Comparison of ENCODE assay signal across 8 cellular contexts in genomic region chr19:17328517-17329060, GRCh38. TPM values are rescaled to one million over a fixed set of nuclear protein-coding genes. Genes with fewer than 3 reads are reported as not detected.
DNase-seq lines count a peak whose midpoint lies in the region; ATAC-seq and TF ChIP-seq lines count a peak whose summit lies in the region.

No MANE protein-coding gene starts in this region.

- peaks cover 24% of the 10 kb centered on the region for H3K36me3 Mint-ChIP-seq in GM23338 (ENCODE audit: low read depth)

- H4K20me1 ChIP-seq in GM23338 (replicated peaks; ENCODE audit: insufficient read depth), result no peaks in the 10 kb centered on the region

- ATAC-seq in GM23338 (peak; percentile 10), psoas muscle (no peak), omental fat pad (ENCODE audit: low FRiP score) (no peak)

- WGBS in psoas muscle, 3 donors, result 65 to 67% (median 66%) methylated on average over 26 to 57 of the region's 57 CpGs

- peaks cover 16% of the 10 kb centered on the region for H3K27me3 Mint-ChIP-seq in GM23338 (ENCODE audit: insufficient read depth, low read depth, poor library complexity)

- H3K27ac ChIP-seq in GM23338 (ENCODE audit: low read depth), result peak overlapping the region; percentile 89
- H3K27ac ChIP-seq in epithelial cell of prostate, result peak overlapping the region; percentile 52
- H3K27ac ChIP-seq in psoas muscle, result no peak overlapping the region

- peaks cover 16% of the 10 kb centered on the region for H3K4me1 ChIP-seq in GM23338 (ENCODE audit: insufficient read depth)
- peaks cover under 1% of the 10 kb centered on the region for H3K4me1 ChIP-seq in psoas muscle

- H3K36me3 ChIP-seq in GM23338 (ENCODE audit: insufficient read depth) (no peaks in the 10 kb centered on the region), psoas muscle (ENCODE audit: insufficient read depth in 1 of 2, low read depth in 1 of 2) (peaks cover 0 to 50% of the 10 kb centered on the region in 2 donors)

- peak overlapping the region; percentile 93 for H3K4me2 ChIP-seq in GM23338

- POLR2A ChIA-PET in GM10248 (lab: Yijun Ruan, JAX), result interaction anchor here (0.6 kb wide), 3 partner anchors 614 to 1865 kb away, joined by 4 to 6 read pairs (median 5); no protein-coding TSS in a partner anchor

- DNase-seq in GM23338 (ENCODE audit: low spot score) (peak; percentile 56), T-helper 9 cell (peak; percentile 45), epithelial cell of prostate (ENCODE audit: low read depth, low spot score) (no peak), psoas muscle (no peak), retina (no peak), GM10248 (ENCODE audit: extremely low spot score) (no peak), mucosa of gallbladder (ENCODE audit: low spot score) (no peak), omental fat pad (ENCODE audit: low spot score) (no peak)

- CTCF ChIA-PET in GM10248 (lab: Yijun Ruan, JAX), result interaction anchor here (1.1 kb wide), 1 partner anchor 57 kb away, joined by 3 read pairs; no protein-coding TSS in a partner anchor

- peaks cover 20% of the 10 kb centered on the region for H3K4me1 Mint-ChIP-seq in GM23338

- no peak for TF ChIP-seq CTCF in GM23338 (conservative IDR thresholded peaks at IDR 0.05; ENCODE audit: low read depth in 2 of 2)
- no peak for TF ChIP-seq CTCF in psoas muscle (IDR thresholded peaks at IDR 0.05)
- no peak for TF ChIP-seq CTCF in GM10248 (IDR thresholded peaks at IDR 0.05; ENCODE audit: control extremely low read depth, extremely low read depth, low read depth, missing control alignments)
- no peak for TF ChIP-seq CTCF in omental fat pad (IDR thresholded peaks at IDR 0.05)

- H3K27me3 ChIP-seq in GM23338 (ENCODE audit: insufficient read depth), result peaks cover 9% of the 10 kb centered on the region; the same call in 1 of the 2 replicates
- no peaks in the 10 kb centered on the region for H3K27me3 ChIP-seq in psoas muscle (ENCODE audit: insufficient read depth in 3 of 3, low read length in 2 of 3)

- H3K79me2 ChIP-seq in GM23338 (replicated peaks; ENCODE audit: insufficient read depth), result no peaks in the 10 kb centered on the region

- H3K9me2 ChIP-seq in GM23338 (ENCODE audit: insufficient read depth), result no peaks in the 10 kb centered on the region

- intact Hi-C loops in psoas muscle (cut with DNase I), result no loop called here

- H2AFZ ChIP-seq in GM23338, result no peak overlapping the region; the same call in 1 of the 2 replicates

- H3K27ac Mint-ChIP-seq in GM23338, result no peak overlapping the region

- peak overlapping the region; percentile 90; the same call in 2 of the 3 replicates for H3K4me3 Mint-ChIP-seq in GM23338

- H3K4me3 ChIP-seq in GM23338, result peak overlapping the region; percentile 90
- H3K4me3 ChIP-seq in psoas muscle, result peak overlapping the region; percentile 16

- H3K9me3 ChIP-seq in psoas muscle, result no peaks in the 10 kb centered on the region

- peaks cover 26% of the 10 kb centered on the region for H3F3A ChIP-seq in GM23338 (replicated peaks; ENCODE audit: low read depth)

- peaks cover 2% of the 10 kb centered on the region; the same call in 1 of the 3 replicates for H3K9me3 Mint-ChIP-seq in GM23338

TF ChIP-seq in GM23338, 12 proteins besides CTCF, POLR2A, EP300 and RAD21:
- TF ChIP-seq, protein P1, sequence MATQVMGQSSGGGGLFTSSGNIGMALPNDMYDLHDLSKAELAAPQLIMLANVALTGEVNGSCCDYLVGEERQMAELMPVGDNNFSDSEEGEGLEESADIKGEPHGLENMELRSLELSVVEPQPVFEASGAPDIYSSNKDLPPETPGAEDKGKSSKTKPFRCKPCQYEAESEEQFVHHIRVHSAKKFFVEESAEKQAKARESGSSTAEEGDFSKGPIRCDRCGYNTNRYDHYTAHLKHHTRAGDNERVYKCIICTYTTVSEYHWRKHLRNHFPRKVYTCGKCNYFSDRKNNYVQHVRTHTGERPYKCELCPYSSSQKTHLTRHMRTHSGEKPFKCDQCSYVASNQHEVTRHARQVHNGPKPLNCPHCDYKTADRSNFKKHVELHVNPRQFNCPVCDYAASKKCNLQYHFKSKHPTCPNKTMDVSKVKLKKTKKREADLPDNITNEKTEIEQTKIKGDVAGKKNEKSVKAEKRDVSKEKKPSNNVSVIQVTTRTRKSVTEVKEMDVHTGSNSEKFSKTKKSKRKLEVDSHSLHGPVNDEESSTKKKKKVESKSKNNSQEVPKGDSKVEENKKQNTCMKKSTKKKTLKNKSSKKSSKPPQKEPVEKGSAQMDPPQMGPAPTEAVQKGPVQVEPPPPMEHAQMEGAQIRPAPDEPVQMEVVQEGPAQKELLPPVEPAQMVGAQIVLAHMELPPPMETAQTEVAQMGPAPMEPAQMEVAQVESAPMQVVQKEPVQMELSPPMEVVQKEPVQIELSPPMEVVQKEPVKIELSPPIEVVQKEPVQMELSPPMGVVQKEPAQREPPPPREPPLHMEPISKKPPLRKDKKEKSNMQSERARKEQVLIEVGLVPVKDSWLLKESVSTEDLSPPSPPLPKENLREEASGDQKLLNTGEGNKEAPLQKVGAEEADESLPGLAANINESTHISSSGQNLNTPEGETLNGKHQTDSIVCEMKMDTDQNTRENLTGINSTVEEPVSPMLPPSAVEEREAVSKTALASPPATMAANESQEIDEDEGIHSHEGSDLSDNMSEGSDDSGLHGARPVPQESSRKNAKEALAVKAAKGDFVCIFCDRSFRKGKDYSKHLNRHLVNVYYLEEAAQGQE (IDR thresholded peaks at IDR 0.05; ENCODE audit: unreplicated experiment), result no peak
- TF ChIP-seq ZNF114 (CRISPR knock-in tag; IDR thresholded peaks at IDR 0.05), result no peak
- TF ChIP-seq EZH2 (IDR thresholded peaks at IDR 0.05; ENCODE audit: low read depth, unreplicated experiment), result no peak
- TF ChIP-seq ZNF331 (CRISPR knock-in tag; IDR thresholded peaks at IDR 0.05; ENCODE audit: low read depth), result no peak
- no peak for TF ChIP-seq EZH2phosphoT487 (IDR thresholded peaks at IDR 0.05; ENCODE audit: unreplicated experiment)
- TF ChIP-seq NANOG (IDR thresholded peaks at IDR 0.05; ENCODE audit: borderline replicate concordance), result no peak
TF ChIP-seq in GM23338: peak in this region for 0.

RNA-seq across cellular contexts. Expression of gene ANO8, which starts 6.1 kb away (rescaled TPM):
- 14.4 and 24.9 TPM in 2 replicates for total RNA-seq in GM23338 (2014; rRNA removed; shearing (Covaris generic))
- 4.3 and 4.5 TPM in 2 replicates for polyA plus RNA-seq in GM23338 (2016; fragmentation: Nextera tagmentation; extraction: Ambion mirVana)
- 10 to 100 TPM; 11.8 to 14.3 (median 12.9) TPM for total RNA-seq in psoas muscle
- 10 to 100 TPM in 1 of 3 donors, 1 to 10 TPM in 2; 1.5 to 13.0 (median 4.3) TPM for polyA plus RNA-seq in psoas muscle
- 33.2 TPM for total RNA-seq in mucosa of gallbladder
- 1 to 10 TPM; 5.5 to 6.1 (median 5.8) TPM for total RNA-seq in omental fat pad

RNA-seq across cellular contexts. Expression of gene GTPBP3, which starts 8.8 kb away (rescaled TPM):
- 67.8 and 78.6 TPM in 2 replicates for total RNA-seq in GM23338 (2014; rRNA removed; shearing (Covaris generic))
- 23.5 and 25.4 TPM in 2 replicates for polyA plus RNA-seq in GM23338 (2016; fragmentation: Nextera tagmentation; extraction: Ambion mirVana)
- 10 to 100 TPM in 3 of 4 donors, 1 to 10 TPM in 1; 9.6 to 11.0 (median 10.5) TPM for total RNA-seq in psoas muscle
- polyA plus RNA-seq in psoas muscle, result 10 to 100 TPM in 1 of 3 donors, 1 to 10 TPM in 2; 6.2 to 16.5 (median 8.8) TPM
- 24.7 TPM for total RNA-seq in mucosa of gallbladder
- total RNA-seq in omental fat pad, result 10 to 100 TPM in 2 of 4 donors, 1 to 10 TPM in 2; 7.2 to 36.4 (median 12.0) TPM

RNA-seq across cellular contexts. Expression of gene DDA1, which starts 19.2 kb away (rescaled TPM):
- total RNA-seq in GM23338 (2014; rRNA removed; shearing (Covaris generic)), result 28.2 and 34.6 TPM in 2 replicates
- 107 and 112 TPM in 2 replicates for polyA plus RNA-seq in GM23338 (2016; fragmentation: Nextera tagmentation; extraction: Ambion mirVana)
- total RNA-seq in psoas muscle, result 10 to 100 TPM; 21.5 to 35.4 (median 27.9) TPM
- 10 to 100 TPM; 47.2 to 90.4 (median 75.0) TPM for polyA plus RNA-seq in psoas muscle
- total RNA-seq in mucosa of gallbladder, result 37.9 TPM
- total RNA-seq in omental fat pad, result 10 to 100 TPM in 3 of 4 donors, 1 to 10 TPM in 1; 4.6 to 44.4 (median 23.8) TPM

RNA-seq across cellular contexts. Expression of gene MRPL34, which starts 22.9 kb away (rescaled TPM):
- 59.9 and 70.6 TPM in 2 replicates for total RNA-seq in GM23338 (2014; rRNA removed; shearing (Covaris generic))
- polyA plus RNA-seq in GM23338 (2016; fragmentation: Nextera tagmentation; extraction: Ambion mirVana), result 266 and 280 TPM in 2 replicates
- 100 to 1,000 TPM; 105 to 217 (median 139) TPM for total RNA-seq in psoas muscle
- 100 to 1,000 TPM; 330 to 558 (median 365) TPM for polyA plus RNA-seq in psoas muscle
- total RNA-seq in mucosa of gallbladder, result 102 TPM
- total RNA-seq in omental fat pad, result 100 to 1,000 TPM in 3 of 4 donors, 10 to 100 TPM in 1; 87.9 to 134 (median 119) TPM

RNA-seq across cellular contexts. Expression of gene ABHD8, which starts 25.4 kb away (rescaled TPM):
- 11.4 and 16.5 TPM in 2 replicates for total RNA-seq in GM23338 (2014; rRNA removed; shearing (Covaris generic))
- polyA plus RNA-seq in GM23338 (2016; fragmentation: Nextera tagmentation; extraction: Ambion mirVana) (5.0 and 5.5 TPM in 2 replicates), psoas muscle (10 to 100 TPM; 12.3 to 26.8 (median 15.0) TPM)
- total RNA-seq in psoas muscle (10 to 100 TPM in 1 of 4 donors, 1 to 10 TPM in 3; 6.1 to 17.9 (median 7.6) TPM), mucosa of gallbladder (20.1 TPM), omental fat pad (10 to 100 TPM in 2 of 4 donors, 1 to 10 TPM in 2; 6.1 to 13.2 (median 11.1) TPM)

Comparison
In these comparisons a context has a peak if more than half of its experiments do, and no peak if none do; other contexts are left out.
1. DNase-seq: peak in GM23338 (single experiment) and T-helper 9 cell (single experiment); none in epithelial cell of prostate (single experiment), psoas muscle (0 of 2), retina (single experiment), GM10248 (single experiment), mucosa of gallbladder (single experiment) and omental fat pad (single experiment).